In the genomic region with DNA sequence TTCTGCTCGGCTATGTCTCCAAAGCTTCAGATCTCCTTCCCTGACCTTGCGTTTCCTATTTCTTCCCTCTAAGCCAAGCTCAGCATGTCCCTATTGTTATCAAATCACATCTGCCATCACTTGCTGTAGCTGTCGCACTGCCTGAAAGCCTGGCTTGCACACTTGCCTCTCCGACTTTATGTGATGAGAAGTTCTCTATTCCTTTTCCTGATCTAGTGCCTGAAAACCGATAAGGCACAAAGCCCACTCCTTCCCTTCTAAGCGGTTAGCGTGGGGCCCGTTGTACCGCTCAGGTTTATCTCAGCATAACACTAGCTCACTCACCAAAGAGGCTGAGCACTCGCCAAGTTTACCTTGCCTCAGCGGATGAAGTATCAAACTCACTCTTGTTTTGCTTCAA, we compare ENCODE assay signal across 10 cellular contexts. TPM values are rescaled to one million over a fixed set of nuclear protein-coding genes. Genes with fewer than 3 reads are reported as not detected.
DNase-seq lines count a peak whose midpoint lies in the region; ATAC-seq and TF ChIP-seq lines count a peak whose summit lies in the region.
"Had no signal": no experiment of that assay in that cellular context is flagged by ENCODE, and none has a peak within 500 bp of the region (broad histone marks: within the 10 kb centered on the region; RNA-seq: fewer than 3 reads in every experiment).

No MANE protein-coding gene starts in this region.

- ATAC-seq in omental fat pad (ENCODE audit: low FRiP score) (no peak), psoas muscle (no peak)

- H3K4me3 ChIP-seq in skin epidermis (peak overlapping the region; percentile 32 to 54 (median 41)), psoas muscle (no peak overlapping the region)

- H3K4me3 Mint-ChIP-seq in endothelial cell (ENCODE audit: unreplicated experiment): peak overlapping the region; percentile 74

- POLR2A ChIA-PET in RWPE1 (lab: Yijun Ruan, JAX; ENCODE audit: low non-redundant PET): no interaction called here

- H3K36me3 Mint-ChIP-seq in endothelial cell (ENCODE audit: low read depth, unreplicated experiment): peaks cover 5% of the 10 kb centered on the region

- TF ChIP-seq CTCF in RWPE1 (conservative IDR thresholded peaks at IDR 0.05; ENCODE audit: low read depth) (no peak), endothelial cell (IDR thresholded peaks at IDR 0.05; ENCODE audit: unreplicated experiment) (no peak), omental fat pad (IDR thresholded peaks at IDR 0.05) (no peak), psoas muscle (IDR thresholded peaks at IDR 0.05) (no peak)

- 5 to 8% (median 6%) methylated on average over 11 of the region's 11 CpGs for WGBS in psoas muscle, 3 donors

- H3K27me3 Mint-ChIP-seq in endothelial cell (ENCODE audit: unreplicated experiment): peaks cover 5% of the 10 kb centered on the region

- H3K4me1 Mint-ChIP-seq in endothelial cell (ENCODE audit: unreplicated experiment): peaks cover 25% of the 10 kb centered on the region

- H3K27ac ChIP-seq in RWPE1 (peak overlapping the region; percentile 66), skin epidermis (peak overlapping the region in 1 of 21 experiments; percentile 49), psoas muscle (no peak overlapping the region)

- no peaks in the 10 kb centered on the region for H3K9me3 Mint-ChIP-seq in endothelial cell (ENCODE audit: unreplicated experiment)

- no peak overlapping the region for H3K27ac Mint-ChIP-seq in endothelial cell (ENCODE audit: unreplicated experiment)

- intact Hi-C loops in psoas muscle (cut with DNase I): no loop called here

- no peaks in the 10 kb centered on the region for H3K9me3 ChIP-seq in psoas muscle

- DNase-seq in NCI-H510A treated with DMSO at 0.1 percent for 48 hours (lab: John Stamatoyannopoulos, UW) (peak; percentile 43), NCI-H510A (lab: John Stamatoyannopoulos, UW) (no peak), RWPE1 (ENCODE audit: low spot score) (no peak), endothelial cell (ENCODE audit: low spot score) (no peak), omental fat pad (ENCODE audit: low spot score) (no peak), H4 (ENCODE audit: low spot score) (no peak), psoas muscle (no peak)

- no peaks in the 10 kb centered on the region for H3K36me3 ChIP-seq in psoas muscle (ENCODE audit: insufficient read depth in 1 of 2, low read depth in 1 of 2)

- H3K4me1 ChIP-seq in psoas muscle: peaks cover 7% of the 10 kb centered on the region

- CTCF ChIA-PET in RWPE1 (lab: Yijun Ruan, JAX): interaction anchor here (0.7 to 1.6 kb wide), 2 partner anchors 81 to 444 kb away, joined by 4 to 5 read pairs; no protein-coding TSS in a partner anchor

- H3K27me3 ChIP-seq in psoas muscle (ENCODE audit: insufficient read depth in 3 of 3, low read length in 2 of 3): peaks cover 3 to 59% (median 5%) of the 10 kb centered on the region in 3 donors

RNA-seq across cellular contexts. Expression of a gene that starts 0.8 kb away (rescaled TPM):
- total RNA-seq in endothelial cell (ENCODE audit: unreplicated experiment) (6.3 TPM), omental fat pad (not detected), psoas muscle (not detected)
- 2.8 and 6.1 TPM in 2 replicates for total RNA-seq in H4 (2014; rRNA removed; shearing (Covaris generic))
- not detected for polyA plus RNA-seq in psoas muscle
- polyA plus RNA-seq: BJ had no signal

RNA-seq across cellular contexts. Expression of a gene that starts 43.2 kb away (rescaled TPM):
- total RNA-seq in endothelial cell (ENCODE audit: unreplicated experiment) (not detected), omental fat pad (not detected), psoas muscle (not detected)
- total RNA-seq in H4 (2014; rRNA removed; shearing (Covaris generic)): not detected in 2 replicates
- not detected for polyA plus RNA-seq in psoas muscle
- total RNA-seq: HT-29 had no signal
- polyA plus RNA-seq: BJ had no signal
